Comparison of ENCODE assay signal across 10 cellular contexts in the genomic region with DNA sequence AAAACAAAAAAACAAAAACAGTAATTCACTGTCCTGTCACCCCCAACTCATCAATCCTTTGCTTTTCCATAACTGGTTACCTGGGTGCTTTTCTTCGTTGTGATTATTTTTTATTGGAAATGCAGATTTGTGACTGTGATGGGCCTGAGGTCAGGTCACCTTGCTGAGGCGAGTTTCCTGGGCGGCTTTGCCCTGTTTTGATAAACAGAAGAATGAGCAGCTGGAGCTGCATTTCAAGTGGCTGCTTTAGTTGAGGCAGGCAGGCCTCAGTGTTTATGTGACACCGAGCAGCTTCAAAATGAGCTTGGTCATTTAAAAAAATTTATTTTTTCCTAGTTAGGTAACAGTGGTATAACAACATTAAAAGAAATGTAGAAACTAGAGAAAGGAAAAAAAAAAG. TPM values are rescaled to one million over a fixed set of nuclear protein-coding genes. Genes with fewer than 3 reads are reported as not detected.
A peak's percentile ranks its signal among the peaks of the same experiment; 100 is the strongest.
DNase-seq lines count a peak whose midpoint lies in the region; ATAC-seq and TF ChIP-seq lines count a peak whose summit lies in the region.
"Had no signal": no experiment of that assay in that cellular context is flagged by ENCODE, and none has a peak within 500 bp of the region (broad histone marks: within the 10 kb centered on the region; RNA-seq: fewer than 3 reads in every experiment).

No MANE protein-coding gene starts in this region.

- in situ Hi-C loops in GM23248 (cut with MboI), result loop anchor here (10.0 kb wide), 1 partner anchor 62 kb away; no protein-coding TSS in a partner anchor

- peak overlapping the region; percentile 62 for H3K27ac ChIP-seq in left ventricle myocardium inferior (replicated peaks)
- no peak overlapping the region for H3K27ac ChIP-seq in GM23248

- peak overlapping the region; percentile 97 to 98 for H3K27ac Mint-ChIP-seq in effector memory CD8-positive, alpha-beta T cell

- no peaks in the 10 kb centered on the region for H3K9me2 ChIP-seq in GM23248 (ENCODE audit: insufficient read depth)

- H4K20me1 ChIP-seq in GM23248 (ENCODE audit: insufficient read depth), result no peaks in the 10 kb centered on the region; the same call in 1 of the 2 replicates

- H3K9me3 ChIP-seq in left ventricle myocardium inferior (replicated peaks), result no peaks in the 10 kb centered on the region
- no peaks in the 10 kb centered on the region for H3K9me3 ChIP-seq in GM23248 (ENCODE audit: low read depth)

- peaks cover 40% of the 10 kb centered on the region for H3K36me3 Mint-ChIP-seq in effector memory CD8-positive, alpha-beta T cell (ENCODE audit: insufficient read depth)

- no peak overlapping the region for H3K4me3 ChIP-seq in left ventricle myocardium inferior
- no peak overlapping the region for H3K4me3 ChIP-seq in GM23248

- peaks cover 64 to 76% of the 10 kb centered on the region in 2 donors for H3K4me1 Mint-ChIP-seq in effector memory CD8-positive, alpha-beta T cell (ENCODE audit: low read depth in 2 of 2)

- no peak for DNase-seq in left ventricle myocardium inferior
- DNase-seq in Right ventricle myocardium inferior (ENCODE audit: missing footprints), result no peak
- peak; percentile 56 to 75 for DNase-seq in SHP77 (lab: John Stamatoyannopoulos, UW)
- DNase-seq in effector memory CD8-positive, alpha-beta T cell, result no peak
- DNase-seq in GM23248, result no peak
- DNase-seq: foreskin melanocyte, KBM-7 had no signal

- H3K4me1 ChIP-seq in left ventricle myocardium inferior (peaks cover 60% of the 10 kb centered on the region), GM23248 (ENCODE audit: insufficient read depth) (peaks cover 47% of the 10 kb centered on the region)

- WGBS in GM23248 (ENCODE audit: low coverage in 1 of 2, low lambda C conversion rate in 2 of 2, missing lambda C conversion rate in 2 of 2), 2 experiments, result 89 to 93% methylated on average over 4 of the region's 4 CpGs

- no peaks in the 10 kb centered on the region for H3K36me3 ChIP-seq in left ventricle myocardium inferior
- H3K36me3 ChIP-seq in GM23248 (ENCODE audit: low read depth), result no peaks in the 10 kb centered on the region

- H2AFZ ChIP-seq in GM23248, result no peak overlapping the region

- peaks cover 87% of the 10 kb centered on the region for H3K79me2 ChIP-seq in GM23248 (ENCODE audit: insufficient read depth)

- TF ChIP-seq CTCF in left ventricle myocardium inferior (IDR thresholded peaks at IDR 0.05; ENCODE audit: borderline replicate concordance), result no peak

- H3F3A ChIP-seq in GM23248 (ENCODE audit: insufficient read depth), result peaks cover 33% of the 10 kb centered on the region

- H3K27me3 ChIP-seq in left ventricle myocardium inferior (ENCODE audit: low read depth), result no peaks in the 10 kb centered on the region
- no peaks in the 10 kb centered on the region for H3K27me3 ChIP-seq in GM23248 (replicated peaks; ENCODE audit: insufficient read depth)

- no peak overlapping the region for H3K4me2 ChIP-seq in GM23248 (ENCODE audit: unreplicated experiment)

- intact Hi-C loops in left ventricle myocardium inferior (cut with micrococcal nuclease), result no loop called here
- intact Hi-C loops in Right ventricle myocardium inferior (cut with DNase I), result no loop called here

- no peaks in the 10 kb centered on the region for H3K9me3 Mint-ChIP-seq in effector memory CD8-positive, alpha-beta T cell

- peak overlapping the region; percentile 52 to 78 for H3K4me3 Mint-ChIP-seq in effector memory CD8-positive, alpha-beta T cell

- no peaks in the 10 kb centered on the region for H3K27me3 Mint-ChIP-seq in effector memory CD8-positive, alpha-beta T cell

- no peak overlapping the region for H3K9ac ChIP-seq in GM23248

- ATAC-seq in Right ventricle myocardium inferior (no peak), GM19463 (IDR thresholded peaks at IDR 0.05; ENCODE audit: unreplicated experiment) (no peak), GM21723 (IDR thresholded peaks at IDR 0.05; ENCODE audit: unreplicated experiment) (no peak), GM18519 (IDR thresholded peaks at IDR 0.05; ENCODE audit: low FRiP score, unreplicated experiment) (no peak)
- no peak for ATAC-seq in effector memory CD8-positive, alpha-beta T cell (replicated peaks)

RNA-seq across cellular contexts. Expression of gene PTPRJ, which starts 22.2 kb away (rescaled TPM):
- total RNA-seq in left ventricle myocardium inferior, result 6.8 TPM
- total RNA-seq in Right ventricle myocardium inferior, result 7.2 TPM
- 9.5 and 10.0 TPM in 2 replicates for total RNA-seq in GM23248 (2014; rRNA removed; shearing (Covaris generic))
- 4.1 and 4.5 TPM in 2 replicates for polyA plus RNA-seq in GM23248 (2016; fragmentation: Nextera tagmentation; extraction: Ambion mirVana)

Comparison
In these comparisons a context has a peak if more than half of its experiments do, and no peak if none do; other contexts are left out.
1. DNase-seq: peak in SHP77 (2 of 2); none in left ventricle myocardium inferior (single experiment), Right ventricle myocardium inferior (single experiment), effector memory CD8-positive, alpha-beta T cell (0 of 3) and GM23248 (single experiment).